ENCODE assay signal across 11 cellular contexts in the genomic region with DNA sequence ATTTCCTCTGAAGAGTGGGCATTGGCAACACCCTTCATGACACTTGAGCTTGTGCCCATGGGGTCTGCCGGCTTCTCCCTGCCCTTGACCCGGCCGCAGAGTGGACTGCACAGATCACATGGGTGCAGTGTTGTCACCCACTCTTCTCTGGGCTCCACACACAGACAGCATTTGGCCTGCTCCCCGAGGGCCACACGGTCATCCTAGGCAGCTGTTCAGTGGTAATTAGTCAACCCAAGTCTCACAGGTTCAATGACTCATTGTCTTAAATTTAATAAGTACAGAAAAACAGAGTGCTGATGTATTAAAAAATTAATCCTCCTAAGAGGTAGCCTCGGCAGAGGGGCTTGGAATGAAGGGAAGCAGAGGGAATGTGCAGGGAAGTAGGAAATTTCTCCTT.
DNase-seq lines count a peak whose midpoint lies in the region; TF ChIP-seq lines count a peak whose summit lies in the region.
"Had no signal": no experiment of that assay in that cellular context is flagged by ENCODE, and none has a peak within 500 bp of the region (broad histone marks: within the 10 kb centered on the region; RNA-seq: fewer than 3 reads in every experiment).

No MANE protein-coding gene starts in this region.

- peak overlapping the region; percentile 84 for H3K27ac Mint-ChIP-seq in activated naive CD8-positive, alpha-beta T cell treated with anti-CD3 and anti-CD28 coated beads for 36 hours

- no peak overlapping the region for H3K9ac ChIP-seq in Karpas-422 (ENCODE audit: low read length)

- H4K20me1 ChIP-seq in Karpas-422 (ENCODE audit: insufficient read depth, low read depth, low read length) = no peaks in the 10 kb centered on the region

- WGBS in esophagus squamous epithelium, 2 donors = 72 to 78% methylated on average over 4 to 6 of the region's 6 CpGs

- no peak overlapping the region for H2AFZ ChIP-seq in Karpas-422 (ENCODE audit: low read length)

- no peaks in the 10 kb centered on the region for H3K9me3 Mint-ChIP-seq in activated naive CD8-positive, alpha-beta T cell treated with anti-CD3 and anti-CD28 coated beads for 36 hours

- intact Hi-C loops in esophagus squamous epithelium (cut with DNase I) = no loop called here

- H3K4me1 ChIP-seq in Karpas-422 (ENCODE audit: low read length) (peaks cover 73% of the 10 kb centered on the region), esophagus squamous epithelium (no peaks in the 10 kb centered on the region)

- no peaks in the 10 kb centered on the region for H3K27me3 Mint-ChIP-seq in activated naive CD8-positive, alpha-beta T cell treated with anti-CD3 and anti-CD28 coated beads for 36 hours

- H3K27me3 ChIP-seq in Karpas-422 (ENCODE audit: low read length) (no peaks in the 10 kb centered on the region), esophagus squamous epithelium (no peaks in the 10 kb centered on the region)
- H3K27me3 ChIP-seq: body of pancreas, upper lobe of left lung had no signal

- H3K79me2 ChIP-seq in Karpas-422 (ENCODE audit: low read length) = peaks cover 82% of the 10 kb centered on the region

- peak; percentile 70 for DNase-seq in activated effector memory CD4-positive, alpha-beta T cell treated with anti-CD3 and anti-CD28 coated beads, Interleukin-2, amount 50 U/mL, for 16 hours
- DNase-seq in activated effector memory CD4-positive, alpha-beta T cell treated with Interleukin-2 at 50 U/mL for 16 hours = no peak
- DNase-seq in Karpas-422 (no peak), esophagus squamous epithelium (lab: John Stamatoyannopoulos, UW) (no peak), Ammon's horn (ENCODE audit: low spot score) (no peak), CD1c-positive myeloid dendritic cell (ENCODE audit: extremely low spot score) (no peak)
- peak; percentile 45 for DNase-seq in activated naive CD8-positive, alpha-beta T cell treated with anti-CD3 and anti-CD28 coated beads for 36 hours
- DNase-seq in stimulated activated CD4-positive, alpha-beta T cell treated with anti-CD3 and anti-CD28 coated beads, Interleukin-4, amount 100 ng/mL, for 1 hour = peak; percentile 26
- DNase-seq: body of pancreas, NCI-H1694 treated with DMSO at 0.1 percent for 48 hours, upper lobe of left lung had no signal

- H3K27ac ChIP-seq in Karpas-422 (ENCODE audit: low read length) = peak overlapping the region; percentile 83
- H3K27ac ChIP-seq in esophagus squamous epithelium = no peak overlapping the region
- H3K27ac ChIP-seq: upper lobe of left lung had no signal

- peaks cover 66% of the 10 kb centered on the region for H3K4me1 Mint-ChIP-seq in activated naive CD8-positive, alpha-beta T cell treated with anti-CD3 and anti-CD28 coated beads for 36 hours

- no peak for TF ChIP-seq CTCF in esophagus squamous epithelium (IDR thresholded peaks at IDR 0.05)

- H3K4me3 Mint-ChIP-seq in activated naive CD8-positive, alpha-beta T cell treated with anti-CD3 and anti-CD28 coated beads for 36 hours = no peak overlapping the region

- peaks cover 20% of the 10 kb centered on the region for H3K36me3 Mint-ChIP-seq in activated naive CD8-positive, alpha-beta T cell treated with anti-CD3 and anti-CD28 coated beads for 36 hours

- no peaks in the 10 kb centered on the region for H3K9me2 ChIP-seq in Karpas-422 (replicated peaks; ENCODE audit: insufficient read depth, low read length)

- no peak overlapping the region for H3K4me3 ChIP-seq in Karpas-422 (ENCODE audit: low read length)
- H3K4me3 ChIP-seq in esophagus squamous epithelium = no peak overlapping the region
- H3K4me3 ChIP-seq: body of pancreas, upper lobe of left lung had no signal

- H3K4me2 ChIP-seq in Karpas-422 (ENCODE audit: low read depth, low read length, poor library complexity, severe bottlenecking) = no peak overlapping the region

- H3K36me3 ChIP-seq in Karpas-422 (ENCODE audit: insufficient read depth, low read length) (no peaks in the 10 kb centered on the region), esophagus squamous epithelium (peaks cover 0 to 5% (median 0%) of the 10 kb centered on the region in 3 donors)
- H3K36me3 ChIP-seq: upper lobe of left lung had no signal

- TF ChIP-seq POLR2A in esophagus squamous epithelium (IDR thresholded peaks at IDR 0.05) = no peak

- H3K9me3 ChIP-seq in Karpas-422 (ENCODE audit: low read length) (no peaks in the 10 kb centered on the region), esophagus squamous epithelium (no peaks in the 10 kb centered on the region)
- H3K9me3 ChIP-seq: body of pancreas, upper lobe of left lung had no signal

Comparison
In these comparisons a context has a peak if more than half of its experiments do, and no peak if none do; other contexts are left out.
1. DNase-seq: peak in activated effector memory CD4-positive, alpha-beta T cell treated with anti-CD3 and anti-CD28 coated beads, Interleukin-2, amount 50 U/mL, for 16 hours (single experiment), activated naive CD8-positive, alpha-beta T cell treated with anti-CD3 and anti-CD28 coated beads for 36 hours (single experiment) and stimulated activated CD4-positive, alpha-beta T cell treated with anti-CD3 and anti-CD28 coated beads, Interleukin-4, amount 100 ng/mL, for 1 hour (single experiment); none in activated effector memory CD4-positive, alpha-beta T cell treated with Interleukin-2 at 50 U/mL for 16 hours (single experiment), Karpas-422 (single experiment), esophagus squamous epithelium (single experiment), Ammon's horn (single experiment) and CD1c-positive myeloid dendritic cell (single experiment).